Comparison of ENCODE assay signal across 22 cellular contexts in the genomic region with DNA sequence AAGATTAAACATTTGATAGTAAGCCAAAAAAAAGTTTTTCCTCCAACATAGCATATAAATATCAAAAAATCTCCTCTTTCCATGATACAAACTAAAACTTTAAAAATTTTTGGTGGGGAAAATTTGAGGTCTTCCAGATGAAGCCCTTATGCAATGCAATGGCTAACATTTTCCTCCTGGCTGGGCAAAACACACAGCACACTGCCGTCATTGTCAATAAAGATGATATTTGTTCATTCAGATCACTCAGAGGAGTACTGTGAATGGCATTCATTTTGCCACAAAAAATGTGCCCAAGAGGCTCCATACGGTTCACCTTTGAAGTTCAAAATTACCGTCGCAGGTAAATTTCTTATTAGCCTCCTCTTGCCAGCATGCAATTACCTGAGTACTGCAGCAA.
"Had no signal": no experiment of that assay in that cellular context is flagged by ENCODE, and none has a peak within 500 bp of the region (broad histone marks: within the 10 kb centered on the region; RNA-seq: fewer than 3 reads in every experiment).

No MANE protein-coding gene starts in this region.

- H3K4me1 ChIP-seq: upper lobe of right lung had no signal

- DNase-seq: cortex of kidney; effector memory CD4-positive, alpha-beta T cell; gastrocnemius medialis; glutamatergic neuron; left cardiac atrium; left ventricle myocardium inferior; mesendoderm; natural killer cell; ovary; right cardiac atrium; small intestine; stimulated activated CD4-positive, alpha-beta T cell treated with anti-CD3 and anti-CD28 coated beads, Interleukin-12 subunit alpha, Interleukin-12 subunit beta, amount 100 ng/mL, for 4 hours; stimulated activated naive CD4-positive, alpha-beta T cell; stomach; testis; upper lobe of right lung had no signal

- H3K27me3 ChIP-seq: gastrocnemius medialis, ovary, stomach, testis, tibial nerve, upper lobe of right lung, vagina had no signal

- H3K27me3 Mint-ChIP-seq: progenitor cell of endocrine pancreas had no signal

- H3K27ac ChIP-seq: gastrocnemius medialis, left ventricle myocardium inferior, ovary, stomach, testis, tibial nerve, upper lobe of right lung, vagina had no signal

- H3K9me3 ChIP-seq: gastrocnemius medialis, left ventricle myocardium inferior, ovary, stomach, testis, tibial nerve, upper lobe of right lung, vagina had no signal

- H3K27ac Mint-ChIP-seq: natural killer cell, progenitor cell of endocrine pancreas had no signal

- H3K9me3 Mint-ChIP-seq: natural killer cell, neural crest cell had no signal

- H3K4me3 ChIP-seq: gastrocnemius medialis, left ventricle myocardium inferior, lung, ovary, stomach, testis, tibial nerve, upper lobe of right lung, vagina had no signal

- ATAC-seq: esophagus mucosa, gastrocnemius medialis, left cardiac atrium, natural killer cell, right cardiac atrium, upper lobe of right lung had no signal

- H3K4me3 Mint-ChIP-seq: natural killer cell, neural crest cell had no signal
